22 cellular contexts compared by ENCODE assay signal in genomic region chr14:72332054-72332453, GRCh38.
DNase-seq lines count a peak whose midpoint lies in the region; ATAC-seq and TF ChIP-seq lines count a peak whose summit lies in the region.
"Had no signal": no experiment of that assay in that cellular context is flagged by ENCODE, and none has a peak within 500 bp of the region (broad histone marks: within the 10 kb centered on the region; RNA-seq: fewer than 3 reads in every experiment).

No MANE protein-coding gene starts in this region.

- DNase-seq in DMS79 treated with DMSO at 0.1 percent for 48 hours (lab: John Stamatoyannopoulos, UW), result peak; percentile 91
- peak; percentile 94 for DNase-seq in NCI-H2171 treated with DMSO at 0.1 percent for 48 hours (lab: John Stamatoyannopoulos, UW)
- peak; percentile 86 for DNase-seq in esophagus muscularis mucosa (ENCODE audit: extremely low spot score)
- DNase-seq in posterior cingulate gyrus, result peak in 9 of 10 donors; percentile 16 to 93 (median 61)
- no peak for DNase-seq in GM13977 (ENCODE audit: low spot score)
- DNase-seq in HK-2 (ENCODE audit: unreplicated experiment), result no peak
- DNase-seq: activated CD4-positive, alpha-beta T cell treated with anti-CD3 and anti-CD28 coated beads, Interleukin-2, amount 10 ng/mL, durations not matched to agents 7 days and 5 days; activated CD8-positive, alpha-beta memory T cell treated with anti-CD3 and anti-CD28 coated beads, Interleukin-2, amount 10 ng/mL, durations not matched to agents 7 days and 5 days; activated naive CD4-positive, alpha-beta T cell treated with anti-CD3 and anti-CD28 coated beads, Interleukin-2, amount 10 ng/mL, durations not matched to agents 7 days and 5 days; CD4-positive, alpha-beta memory T cell; DMS153; GM23248; NCI-H1417; NK-92 treated with Interleukin-12 subunit alpha and Interleukin-12 subunit beta, amount 100 ng/mL, for 24 hours; stimulated activated CD4-positive, alpha-beta T cell treated with anti-CD3 and anti-CD28 coated beads, Interleukin-2, amount 100 ng/mL, for 48 hours; stimulated activated naive CD4-positive, alpha-beta T cell; T-helper 2 cell had no signal

- no peak overlapping the region for H3K27ac ChIP-seq in esophagus muscularis mucosa (replicated peaks in 1 of 4)
- H3K27ac ChIP-seq: ascending aorta, GM23248, HL-60 had no signal

- intact Hi-C loops in esophagus muscularis mucosa (cut with DNase I) (no loop called here), posterior cingulate gyrus (cut with DNase I) (no loop called here)

- in situ Hi-C loops in GM13977 (cut with MboI; ENCODE audit: low pct_unique_long_range_greater_than_20kb, low sequenced_read_pairs, unreplicated experiment), result no loop called here

- no peak overlapping the region for H3K4me3 ChIP-seq in esophagus muscularis mucosa
- H3K4me3 ChIP-seq: ascending aorta, GM23248 had no signal

- no peak for TF ChIP-seq POLR2A in esophagus muscularis mucosa (IDR thresholded peaks at IDR 0.05; ENCODE audit: low read depth)

- TF ChIP-seq EP300 in esophagus muscularis mucosa (IDR thresholded peaks at IDR 0.05), result no peak

- no peaks in the 10 kb centered on the region for H3K36me3 ChIP-seq in esophagus muscularis mucosa
- H3K36me3 ChIP-seq: ascending aorta had no signal

- no peaks in the 10 kb centered on the region for H3K9me3 ChIP-seq in esophagus muscularis mucosa
- H3K9me3 ChIP-seq: ascending aorta had no signal

- WGBS in esophagus muscularis mucosa, result 9% methylated on average over 3 of the region's 5 CpGs

- TF ChIP-seq CTCF in esophagus muscularis mucosa (IDR thresholded peaks at IDR 0.05), result no peak
- no peak for TF ChIP-seq CTCF in GM13977 (IDR thresholded peaks at IDR 0.05; ENCODE audit: extremely low read depth, insufficient read depth, missing control alignments)

- no peaks in the 10 kb centered on the region for H3K27me3 ChIP-seq in esophagus muscularis mucosa
- H3K27me3 ChIP-seq: ascending aorta had no signal

- H3K4me1 ChIP-seq in esophagus muscularis mucosa, result peaks cover 8 to 16% (median 12%) of the 10 kb centered on the region in 4 donors
- H3K4me1 ChIP-seq: ascending aorta had no signal

- ATAC-seq in HG03097 (IDR thresholded peaks at IDR 0.05; ENCODE audit: low FRiP score, unreplicated experiment), result no peak
- ATAC-seq: activated CD8-positive, alpha-beta memory T cell treated with anti-CD3 and anti-CD28 coated beads, Interleukin-2, amount 10 ng/mL, durations not matched to agents 7 days and 5 days; HepG2; Panc1 had no signal

Comparison
In these comparisons a context has a peak if more than half of its experiments do, and no peak if none do; other contexts are left out.
1. DNase-seq: peak in DMS79 treated with DMSO at 0.1 percent for 48 hours (single experiment), NCI-H2171 treated with DMSO at 0.1 percent for 48 hours (single experiment), esophagus muscularis mucosa (single experiment) and posterior cingulate gyrus (9 of 10); none in GM13977 (single experiment) and HK-2 (single experiment).